Comparison of ENCODE assay signal across 25 cellular contexts in genomic region chr5:6818594-6819512, GRCh38.
DNase-seq lines count a peak whose midpoint lies in the region; ATAC-seq and TF ChIP-seq lines count a peak whose summit lies in the region.
"Had no signal": no experiment of that assay in that cellular context is flagged by ENCODE, and none has a peak within 500 bp of the region (broad histone marks: within the 10 kb centered on the region; RNA-seq: fewer than 3 reads in every experiment).

No MANE protein-coding gene starts in this region.

- H3K4me3 ChIP-seq in epithelial cell of proximal tubule (ENCODE audit: low read depth, low read length) (no peak overlapping the region), heart left ventricle (no peak overlapping the region), thyroid gland (replicated peaks in 1 of 3) (no peak overlapping the region)
- H3K4me3 ChIP-seq: gastroesophageal sphincter, uterus had no signal

- intact Hi-C loops in heart left ventricle (cut with DNase I) (no loop called here), thyroid gland (cut with DNase I) (no loop called here)

- no peaks in the 10 kb centered on the region for H3K36me3 Mint-ChIP-seq in T-helper 17 cell (ENCODE audit: low read depth)
- H3K36me3 Mint-ChIP-seq: CD14-positive monocyte had no signal

- H3K27me3 ChIP-seq in heart left ventricle (peaks cover 0 to 39% (median 9%) of the 10 kb centered on the region in 9 donors), thyroid gland (no peaks in the 10 kb centered on the region)
- H3K27me3 ChIP-seq: uterus had no signal

- TF ChIP-seq POLR2A in heart left ventricle (IDR thresholded peaks at IDR 0.05) (no peak), thyroid gland (IDR thresholded peaks at IDR 0.05) (no peak)

- no peaks in the 10 kb centered on the region for H3K4me1 ChIP-seq in heart left ventricle
- H3K4me1 ChIP-seq in thyroid gland = peaks cover 0 to 9% of the 10 kb centered on the region in 2 donors
- H3K4me1 ChIP-seq: gastroesophageal sphincter, uterus had no signal

- no peak overlapping the region for H3K4me3 Mint-ChIP-seq in T-helper 17 cell
- H3K4me3 Mint-ChIP-seq: activated CD8-positive, alpha-beta T cell treated with anti-CD3 and anti-CD28 coated beads, Interleukin-2, amount 10 ng/mL, durations not matched to agents 7 days and 5 days; activated T-cell treated with anti-CD3 and anti-CD28 coated beads, Interleukin-2, amount 50 U/mL, for 24 hours; CD14-positive monocyte; naive B cell had no signal

- H3K27ac ChIP-seq in heart left ventricle = no peak overlapping the region
- no peak overlapping the region for H3K27ac ChIP-seq in thyroid gland
- H3K27ac ChIP-seq: dorsolateral prefrontal cortex, gastroesophageal sphincter, uterus had no signal

- peak; percentile 17 for TF ChIP-seq CTCF in epithelial cell of proximal tubule (conservative IDR thresholded peaks at IDR 0.05; ENCODE audit: low read depth, low read length)
- TF ChIP-seq CTCF in heart left ventricle (IDR thresholded peaks at IDR 0.05) = no peak
- TF ChIP-seq CTCF in thyroid gland (IDR thresholded peaks at IDR 0.05) = no peak

- 43 to 52% (median 47%) methylated on average over 14 of the region's 14 CpGs for WGBS in heart left ventricle, 4 donors
- WGBS in thyroid gland, 2 donors = 55 to 60% methylated on average over 14 of the region's 14 CpGs

- H3K27ac Mint-ChIP-seq in T-helper 17 cell = no peak overlapping the region
- H3K27ac Mint-ChIP-seq: activated CD8-positive, alpha-beta T cell treated with anti-CD3 and anti-CD28 coated beads, Interleukin-2, amount 10 ng/mL, durations not matched to agents 7 days and 5 days; activated T-cell treated with anti-CD3 and anti-CD28 coated beads, Interleukin-2, amount 50 U/mL, for 24 hours; CD14-positive monocyte had no signal

- no peaks in the 10 kb centered on the region for H3K4me1 Mint-ChIP-seq in T-helper 17 cell
- H3K4me1 Mint-ChIP-seq: CD14-positive monocyte, naive B cell had no signal

- ATAC-seq in T-helper 17 cell (no peak), heart left ventricle (no peak)
- ATAC-seq: activated CD8-positive, alpha-beta T cell treated with anti-CD3 and anti-CD28 coated beads, Interleukin-2, amount 10 ng/mL, durations not matched to agents 7 days and 5 days; gastroesophageal sphincter had no signal

- H3K9me3 ChIP-seq in T-helper 17 cell (ENCODE audit: control insufficient read depth, low read length, poor library complexity, severe bottlenecking) (no peaks in the 10 kb centered on the region), heart left ventricle (peaks cover 0 to 20% (median 6%) of the 10 kb centered on the region in 12 donors), thyroid gland (no peaks in the 10 kb centered on the region)
- H3K9me3 ChIP-seq: uterus had no signal

- H3K36me3 ChIP-seq in heart left ventricle (no peaks in the 10 kb centered on the region), thyroid gland (no peaks in the 10 kb centered on the region)
- H3K36me3 ChIP-seq: gastroesophageal sphincter, uterus had no signal

- DNase-seq in NCI-H2227 treated with DMSO at 0.1 percent for 48 hours (lab: John Stamatoyannopoulos, UW) (peak; percentile 17), NCI-H2227 (lab: John Stamatoyannopoulos, UW; ENCODE audit: unreplicated experiment) (no peak), OCI-M1 (lab: John Stamatoyannopoulos, UW) (peak; percentile 41), epithelial cell of proximal tubule (ENCODE audit: low read depth) (no peak), stromal cell of bone marrow (ENCODE audit: low read depth) (peak; percentile 11), T-helper 17 cell (no peak), heart left ventricle (no peak), thyroid gland (no peak)
- DNase-seq: activated CD4-positive, CD25-positive, alpha-beta regulatory T cell treated with anti-CD3 and anti-CD28 coated beads, Interleukin-2, amount 50 U/mL, for 72 hours; activated naive CD4-positive, alpha-beta T cell treated with Interleukin-2 at 50 U/mL for 16 hours; activated T-cell treated with anti-CD3 and anti-CD28 coated beads, Interleukin-2, amount 50 U/mL, for 24 hours; caudate nucleus; dorsolateral prefrontal cortex; GOT3; kidney; mammary epithelial cell; naive B cell; NCI-H2029 treated with DMSO at 0.1 percent for 48 hours; NCI-H774; RPMI8226; SK-N-SH; uterus had no signal

- H3K27me3 Mint-ChIP-seq in T-helper 17 cell = peaks cover 32% of the 10 kb centered on the region

Comparison
In these comparisons a context has a peak if more than half of its experiments do, and no peak if none do; other contexts are left out.
1. DNase-seq: peak in NCI-H2227 treated with DMSO at 0.1 percent for 48 hours (single experiment), OCI-M1 (single experiment) and stromal cell of bone marrow (single experiment); none in NCI-H2227 (single experiment), epithelial cell of proximal tubule (single experiment), T-helper 17 cell (0 of 3), heart left ventricle (0 of 5) and thyroid gland (0 of 2).